In the genomic region with DNA sequence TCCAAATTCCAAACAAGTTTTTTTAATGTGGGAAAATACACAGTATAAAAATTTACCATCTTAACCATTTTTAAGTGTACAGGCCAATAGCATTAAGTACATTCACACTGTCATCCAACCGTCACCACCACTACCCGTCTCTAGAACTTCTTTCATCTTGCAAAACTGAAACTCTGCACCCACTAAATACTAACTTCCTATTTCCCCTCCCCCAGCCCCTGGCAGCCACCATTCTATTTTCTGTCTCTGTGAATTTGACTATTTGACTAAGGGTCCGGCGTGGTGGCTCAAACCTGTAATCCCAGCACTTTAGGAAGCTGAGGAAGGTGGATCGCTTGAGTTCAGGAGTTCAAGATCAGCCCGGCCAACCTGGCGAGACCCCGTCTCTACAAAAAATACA, we compare ENCODE assay signal across 10 cellular contexts. TPM values are rescaled to one million over a fixed set of nuclear protein-coding genes. Genes with fewer than 3 reads are reported as not detected.
A peak's percentile ranks its signal among the peaks of the same experiment; 100 is the strongest.
DNase-seq lines count a peak whose midpoint lies in the region; ATAC-seq, FAIRE-seq and TF ChIP-seq lines count a peak whose summit lies in the region.
"Had no signal": no experiment of that assay in that cellular context is flagged by ENCODE, and none has a peak within 500 bp of the region (broad histone marks: within the 10 kb centered on the region; RNA-seq: fewer than 3 reads in every experiment).

No MANE protein-coding gene starts in this region.

- TF ChIP-seq POLR2A in GM12892 (IDR thresholded peaks at IDR 0.05; ENCODE audit: low read depth, low read length) (no peak), breast epithelium (IDR thresholded peaks at IDR 0.05) (no peak)

- H3K4me3 Mint-ChIP-seq in natural killer cell treated with Interleukin-12 subunit alpha and Interleukin-12 subunit beta and Interleukin-15 and Interleukin-18, amount 100 ng/mL, for 72 hours, result peak overlapping the region; percentile 91

- H3K9me3 ChIP-seq in breast epithelium, result no peaks in the 10 kb centered on the region

- no peak for TF ChIP-seq CTCF in breast epithelium (IDR thresholded peaks at IDR 0.05)

- no peaks in the 10 kb centered on the region for H3K36me3 Mint-ChIP-seq in natural killer cell treated with Interleukin-12 subunit alpha and Interleukin-12 subunit beta and Interleukin-15 and Interleukin-18, amount 100 ng/mL, for 72 hours

- H3K36me3 ChIP-seq in breast epithelium, result no peaks in the 10 kb centered on the region

- no peaks in the 10 kb centered on the region for H3K27me3 Mint-ChIP-seq in natural killer cell treated with Interleukin-12 subunit alpha and Interleukin-12 subunit beta and Interleukin-15 and Interleukin-18, amount 100 ng/mL, for 72 hours

- ATAC-seq in HG03135 (IDR thresholded peaks at IDR 0.05; ENCODE audit: unreplicated experiment), result peak; percentile 78
- ATAC-seq in natural killer cell treated with Interleukin-12 subunit alpha and Interleukin-12 subunit beta and Interleukin-15 and Interleukin-18, amount 100 ng/mL, for 72 hours, result peak; percentile 59 to 90
- no peak for ATAC-seq in HG02840 (IDR thresholded peaks at IDR 0.05; ENCODE audit: low FRiP score, unreplicated experiment)

- peak; percentile 93 for FAIRE-seq in GM12892 (lab: Jason Lieb, UNC)
- FAIRE-seq: keratinocyte had no signal

- no peak overlapping the region for H3K4me3 ChIP-seq in breast epithelium

- no peak overlapping the region for H3K27ac ChIP-seq in breast epithelium
- H3K27ac ChIP-seq: VCaP had no signal

- no peaks in the 10 kb centered on the region for H3K4me1 ChIP-seq in breast epithelium

- DNase-seq in GM12892 (ENCODE audit: insufficient read length), result no peak
- DNase-seq in activated CD4-positive, alpha-beta T cell treated with anti-CD3 and anti-CD28 coated beads for 48 hours, result peak; percentile 66
- no peak for DNase-seq in natural killer cell treated with Interleukin-12 subunit alpha and Interleukin-12 subunit beta and Interleukin-15 and Interleukin-18, amount 100 ng/mL, for 72 hours (ENCODE audit: low spot score)
- DNase-seq in breast epithelium (ENCODE audit: low spot score in 2 of 2), result no peak
- DNase-seq in NCI-H748 treated with DMSO at 0.1 percent for 48 hours (lab: John Stamatoyannopoulos, UW), result no peak
- DNase-seq in retina, result no peak

- no peaks in the 10 kb centered on the region for H3K9me3 Mint-ChIP-seq in natural killer cell treated with Interleukin-12 subunit alpha and Interleukin-12 subunit beta and Interleukin-15 and Interleukin-18, amount 100 ng/mL, for 72 hours

- peak overlapping the region; percentile 82 to 97 for H3K27ac Mint-ChIP-seq in natural killer cell treated with Interleukin-12 subunit alpha and Interleukin-12 subunit beta and Interleukin-15 and Interleukin-18, amount 100 ng/mL, for 72 hours

- intact Hi-C loops in breast epithelium (cut with DNase I; ENCODE audit: low total_unique reads), result loop anchor here (10.0 kb wide), 1 partner anchor 77 kb away; no protein-coding TSS in a partner anchor

- H3K4me1 Mint-ChIP-seq in natural killer cell treated with Interleukin-12 subunit alpha and Interleukin-12 subunit beta and Interleukin-15 and Interleukin-18, amount 100 ng/mL, for 72 hours (ENCODE audit: low read depth in 2 of 2), result peaks cover 25 to 27% of the 10 kb centered on the region in 2 donors

- no peaks in the 10 kb centered on the region for H3K27me3 ChIP-seq in breast epithelium

RNA-seq across cellular contexts. Expression of a gene that starts 36.1 kb away (rescaled TPM):
- polyA plus RNA-seq in GM12892 (2012; ENCODE audit: missing spikeins), result 17.4 TPM
- 10 to 100 TPM; 57.3 to 66.4 TPM for total RNA-seq in natural killer cell treated with Interleukin-12 subunit alpha and Interleukin-12 subunit beta and Interleukin-15 and Interleukin-18, amount 100 ng/mL, for 72 hours
- total RNA-seq in breast epithelium, result 10 to 100 TPM; 25.4 to 47.5 (median 42.3) TPM
